In genomic region chr13:76293751-76294150, GRCh38 we compare ENCODE assay signal across 19 cellular contexts.
DNase-seq lines count a peak whose midpoint lies in the region; ATAC-seq and TF ChIP-seq lines count a peak whose summit lies in the region.
"Had no signal": no experiment of that assay in that cellular context is flagged by ENCODE, and none has a peak within 500 bp of the region (broad histone marks: within the 10 kb centered on the region; RNA-seq: fewer than 3 reads in every experiment).

No MANE protein-coding gene starts in this region.

- H3K27me3 ChIP-seq in right atrium auricular region: no peaks in the 10 kb centered on the region
- H3K27me3 ChIP-seq: SJCRH30 had no signal

- TF ChIP-seq CTCF in right atrium auricular region (IDR thresholded peaks at IDR 0.05) (no peak), cardiac fibroblast (IDR thresholded peaks at IDR 0.05; ENCODE audit: low read depth, low read length) (no peak)

- peak overlapping the region in 1 of 2 donors; percentile 49 for H3K27ac ChIP-seq in right atrium auricular region
- H3K27ac ChIP-seq: C4-2B, SJCRH30, VCaP had no signal

- ATAC-seq in Right ventricle myocardium superior (ENCODE audit: poor library complexity) (peak; percentile 85), left ventricle myocardium superior (peak; percentile 93), HG02759 (IDR thresholded peaks at IDR 0.05; ENCODE audit: unreplicated experiment) (no peak), GM21447 (IDR thresholded peaks at IDR 0.05; ENCODE audit: unreplicated experiment) (no peak)
- ATAC-seq: activated T-helper 17 cell treated with anti-CD3 and anti-CD28 coated beads, Interleukin-2, amount 50 U/mL, for 72 hours; GM12878; GM23338 had no signal

- no peak for DNase-seq in Right ventricle myocardium superior
- no peak for DNase-seq in right atrium auricular region (ENCODE audit: low spot score)
- peak; percentile 25 to 68 for DNase-seq in cardiac fibroblast (ENCODE audit: low read depth in 2 of 2)
- no peak for DNase-seq in left ventricle myocardium superior
- DNase-seq in NCI-H69 (lab: John Stamatoyannopoulos, UW): no peak
- no peak for DNase-seq in HEK293T (ENCODE audit: extremely low spot score)
- DNase-seq: activated CD4-positive, alpha-beta T cell treated with anti-CD3 and anti-CD28 coated beads, Interleukin-2, amount 50 U/mL, for 1 hour; activated naive CD8-positive, alpha-beta T cell treated with anti-CD3 and anti-CD28 coated beads for 36 hours; GF-D8; NCI-H82; SJCRH30; stimulated activated CD4-positive, alpha-beta T cell treated with anti-CD3 and anti-CD28 coated beads, Interleukin-12 subunit alpha, Interleukin-12 subunit beta, amount 100 ng/mL, for 4 hours had no signal

- H3K4me3 ChIP-seq in right atrium auricular region (no peak overlapping the region), cardiac fibroblast (replicated peaks in 1 of 2; ENCODE audit: low read depth in 2 of 2, low read length in 2 of 2) (no peak overlapping the region)
- H3K4me3 ChIP-seq: GM12878, GM23338, SJCRH30 had no signal

- POLR2A ChIA-PET in HEK293T (lab: Yijun Ruan, JAX): no interaction called here

- H3K4me1 ChIP-seq in right atrium auricular region: no peaks in the 10 kb centered on the region
- H3K4me1 ChIP-seq: SJCRH30 had no signal

- H3K36me3 ChIP-seq in right atrium auricular region: no peaks in the 10 kb centered on the region
- H3K36me3 ChIP-seq: SJCRH30 had no signal

- H3K9me3 ChIP-seq in right atrium auricular region: no peaks in the 10 kb centered on the region
- H3K9me3 ChIP-seq: SJCRH30 had no signal

- CTCF ChIA-PET in HEK293T (lab: Yijun Ruan, JAX): no interaction called here

- intact Hi-C loops in Right ventricle myocardium superior (cut with DNase I) (no loop called here), left ventricle myocardium superior (cut with micrococcal nuclease) (no loop called here)

TF ChIP-seq in HEK293T, 16 proteins besides CTCF, POLR2A, EP300 and RAD21:
- TF ChIP-seq SUZ12 (IDR thresholded peaks at IDR 0.05) (no peak), SP1 (IDR thresholded peaks at IDR 0.05) (no peak), CTBP1 (IDR thresholded peaks at IDR 0.05; ENCODE audit: borderline replicate concordance) (no peak), LEF1 (IDR thresholded peaks at IDR 0.05; ENCODE audit: borderline replicate concordance) (no peak), FOXK2 (IDR thresholded peaks at IDR 0.05) (no peak), ZNF384 (IDR thresholded peaks at IDR 0.05) (no peak), PKNOX1 (IDR thresholded peaks at IDR 0.05) (no peak), ELF4 (IDR thresholded peaks at IDR 0.05) (no peak), NFRKB (IDR thresholded peaks at IDR 0.05) (no peak), BHLHE40 (IDR thresholded peaks at IDR 0.05; ENCODE audit: borderline replicate concordance) (no peak), HDGF (IDR thresholded peaks at IDR 0.05; ENCODE audit: borderline replicate concordance) (no peak), TARDBP (IDR thresholded peaks at IDR 0.05) (no peak), ARNT (IDR thresholded peaks at IDR 0.05) (no peak), L3MBTL2 (conservative IDR thresholded peaks at IDR 0.05) (no peak), FOXA1 (IDR thresholded peaks at IDR 0.05) (no peak), FOXM1 (IDR thresholded peaks at IDR 0.05; ENCODE audit: borderline replicate concordance) (no peak)
TF ChIP-seq in HEK293T: peak in this region for 0.

Comparison
In these comparisons a context has a peak if more than half of its experiments do, and no peak if none do; other contexts are left out.
1. ATAC-seq: peak in Right ventricle myocardium superior (single experiment) and left ventricle myocardium superior (single experiment); none in HG02759 (single experiment) and GM21447 (single experiment).
2. DNase-seq: peak in cardiac fibroblast (2 of 2); none in Right ventricle myocardium superior (single experiment), right atrium auricular region (single experiment), left ventricle myocardium superior (single experiment), NCI-H69 (single experiment) and HEK293T (single experiment).